In the genomic region with DNA sequence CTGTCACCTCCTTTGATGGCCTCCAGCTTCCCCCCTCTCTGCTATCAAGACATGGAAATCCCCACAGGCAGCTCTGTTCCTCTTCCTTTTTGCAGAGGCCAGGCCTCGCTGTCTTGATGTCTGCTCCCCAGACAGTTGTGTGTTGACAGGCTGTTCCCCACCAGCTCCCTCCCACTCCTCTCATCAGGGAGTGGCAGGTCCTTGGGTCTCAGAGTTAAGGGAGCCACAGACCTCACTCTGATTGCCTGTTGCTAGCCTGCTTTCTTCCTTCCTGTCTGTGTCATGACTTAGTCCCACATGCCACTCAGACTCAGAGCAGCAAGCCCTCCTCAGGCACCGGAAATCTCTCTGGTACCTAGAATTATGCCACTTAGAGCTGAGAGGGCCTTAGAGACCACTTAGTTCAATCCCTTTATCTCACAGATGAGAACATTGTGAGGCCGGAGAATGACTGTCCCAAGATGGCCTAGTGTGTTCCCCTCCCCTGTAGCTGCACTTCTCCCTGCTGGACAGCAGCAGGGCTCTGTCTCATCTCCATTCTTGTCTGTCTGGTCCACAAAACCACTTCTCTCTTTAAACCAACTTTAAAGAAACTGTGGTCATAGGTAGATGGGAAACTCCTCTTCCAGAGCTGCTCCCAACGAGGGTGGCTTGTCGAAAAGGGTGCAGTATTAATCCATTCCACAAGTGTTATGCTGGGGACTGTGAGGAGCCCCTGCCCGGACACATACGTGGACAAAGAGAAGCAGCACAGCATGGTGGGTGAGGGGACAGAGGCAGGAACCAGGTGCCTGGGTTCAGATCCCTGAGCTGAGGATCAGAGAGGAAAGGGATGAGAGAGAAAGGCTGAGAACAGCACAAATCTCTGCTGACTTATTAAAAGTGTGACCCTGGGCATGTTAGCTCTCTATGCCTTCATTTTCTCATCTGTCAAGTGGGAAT, we compare ENCODE assay signal across 8 cellular contexts. TPM values are rescaled to one million over a fixed set of nuclear protein-coding genes. Genes with fewer than 3 reads are reported as not detected.
A peak's percentile ranks its signal among the peaks of the same experiment; 100 is the strongest.
DNase-seq lines count a peak whose midpoint lies in the region; ATAC-seq and TF ChIP-seq lines count a peak whose summit lies in the region.

No MANE protein-coding gene starts in this region.

- H3K27ac Mint-ChIP-seq in T-helper 17 cell: peak overlapping the region; percentile 97

- CTCF ChIA-PET in HEK293T (lab: Yijun Ruan, JAX): no interaction called here

- H3K9me3 ChIP-seq in T-helper 17 cell (ENCODE audit: control insufficient read depth, low read length, poor library complexity, severe bottlenecking): no peaks in the 10 kb centered on the region

- POLR2A ChIA-PET in HEK293T (lab: Yijun Ruan, JAX): no interaction called here

- ATAC-seq in HG03095 (IDR thresholded peaks at IDR 0.05; ENCODE audit: unreplicated experiment): peak; percentile 36
- peak; percentile 77 for ATAC-seq in T-helper 17 cell
- peak; percentile 40 for ATAC-seq in sciatic nerve

- H3K36me3 Mint-ChIP-seq in T-helper 17 cell (ENCODE audit: low read depth): peaks cover 10% of the 10 kb centered on the region

- intact Hi-C loops in sciatic nerve (cut with DNase I): no loop called here

- H3K27me3 Mint-ChIP-seq in T-helper 17 cell: no peaks in the 10 kb centered on the region

- DNase-seq in NK-92 treated with Interleukin-12 subunit alpha and Interleukin-12 subunit beta, amount 100 ng/mL, for 24 hours (lab: John Stamatoyannopoulos, UW): peak; percentile 37
- DNase-seq in NK-92 (lab: John Stamatoyannopoulos, UW; ENCODE audit: unreplicated experiment) (no peak), T-helper 17 cell (peak in 2 of 3 donors; percentile 46 to 66), sciatic nerve (ENCODE audit: low spot score) (no peak), HPDE6-E6E7 (ENCODE audit: extremely low spot score) (no peak), HEK293T (ENCODE audit: extremely low spot score) (no peak)
- peak; percentile 19 for DNase-seq in activated naive CD8-positive, alpha-beta T cell treated with anti-CD3 and anti-CD28 coated beads, Interleukin-2, amount 50 U/mL, for 16 hours (ENCODE audit: low read depth, low spot score)

- H3K4me3 Mint-ChIP-seq in T-helper 17 cell: peak overlapping the region; percentile 90

- H3K4me1 Mint-ChIP-seq in T-helper 17 cell: peaks cover 46% of the 10 kb centered on the region

TF ChIP-seq in HEK293T, 16 proteins besides CTCF, POLR2A, EP300 and RAD21:
- TF ChIP-seq L3MBTL2 (conservative IDR thresholded peaks at IDR 0.05) (no peak), TARDBP (IDR thresholded peaks at IDR 0.05) (no peak), FOXM1 (IDR thresholded peaks at IDR 0.05; ENCODE audit: borderline replicate concordance) (no peak), SP1 (IDR thresholded peaks at IDR 0.05) (no peak), LEF1 (IDR thresholded peaks at IDR 0.05; ENCODE audit: borderline replicate concordance) (no peak), HDGF (IDR thresholded peaks at IDR 0.05; ENCODE audit: borderline replicate concordance) (no peak), NFRKB (IDR thresholded peaks at IDR 0.05) (no peak), FOXK2 (IDR thresholded peaks at IDR 0.05) (no peak), FOXA1 (IDR thresholded peaks at IDR 0.05) (no peak), ZNF384 (IDR thresholded peaks at IDR 0.05) (no peak), BHLHE40 (IDR thresholded peaks at IDR 0.05; ENCODE audit: borderline replicate concordance) (no peak), CTBP1 (IDR thresholded peaks at IDR 0.05; ENCODE audit: borderline replicate concordance) (no peak), SUZ12 (IDR thresholded peaks at IDR 0.05) (no peak)
- TF ChIP-seq, protein P1, sequence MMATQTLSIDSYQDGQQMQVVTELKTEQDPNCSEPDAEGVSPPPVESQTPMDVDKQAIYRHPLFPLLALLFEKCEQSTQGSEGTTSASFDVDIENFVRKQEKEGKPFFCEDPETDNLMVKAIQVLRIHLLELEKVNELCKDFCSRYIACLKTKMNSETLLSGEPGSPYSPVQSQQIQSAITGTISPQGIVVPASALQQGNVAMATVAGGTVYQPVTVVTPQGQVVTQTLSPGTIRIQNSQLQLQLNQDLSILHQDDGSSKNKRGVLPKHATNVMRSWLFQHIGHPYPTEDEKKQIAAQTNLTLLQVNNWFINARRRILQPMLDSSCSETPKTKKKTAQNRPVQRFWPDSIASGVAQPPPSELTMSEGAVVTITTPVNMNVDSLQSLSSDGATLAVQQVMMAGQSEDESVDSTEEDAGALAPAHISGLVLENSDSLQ (IDR thresholded peaks at IDR 0.05): no peak
TF ChIP-seq in HEK293T: peak in this region for 0.

RNA-seq across cellular contexts. Expression of a gene that starts 4.2 kb away (rescaled TPM):
- 10 to 100 TPM; 16.8 to 20.2 TPM for total RNA-seq in T-helper 17 cell
- 9.1 TPM for total RNA-seq in sciatic nerve

Comparison
In these comparisons a context has a peak if more than half of its experiments do, and no peak if none do; other contexts are left out.
1. DNase-seq: peak in NK-92 treated with Interleukin-12 subunit alpha and Interleukin-12 subunit beta, amount 100 ng/mL, for 24 hours (single experiment), T-helper 17 cell (2 of 3) and activated naive CD8-positive, alpha-beta T cell treated with anti-CD3 and anti-CD28 coated beads, Interleukin-2, amount 50 U/mL, for 16 hours (single experiment); none in NK-92 (single experiment), sciatic nerve (single experiment), HPDE6-E6E7 (single experiment) and HEK293T (single experiment).
2. Peak in every context shown above with its lines, with median percentiles within 50 percentile points of each other: ATAC-seq.